ENCODE assay signal across 10 cellular contexts in genomic region chr12:75913502-75914110, GRCh38.
DNase-seq lines count a peak whose midpoint lies in the region; ATAC-seq and TF ChIP-seq lines count a peak whose summit lies in the region.
"Had no signal": no experiment of that assay in that cellular context is flagged by ENCODE, and none has a peak within 500 bp of the region (broad histone marks: within the 10 kb centered on the region; RNA-seq: fewer than 3 reads in every experiment).

No MANE protein-coding gene starts in this region.

- no peak overlapping the region for H3K4me3 ChIP-seq in psoas muscle

- DNase-seq in DMS79 (lab: John Stamatoyannopoulos, UW) (peak; percentile 37), NCI-H2227 (lab: John Stamatoyannopoulos, UW; ENCODE audit: unreplicated experiment) (peak; percentile 27), psoas muscle (no peak), DMS114 treated with DMSO at 0.1 percent for 48 hours (lab: John Stamatoyannopoulos, UW; ENCODE audit: unreplicated experiment) (no peak), T-cell (no peak), SK-N-DZ (ENCODE audit: low spot score) (no peak), superior temporal gyrus (ENCODE audit: extremely low spot score) (no peak)
- peak; percentile 72 for DNase-seq in activated naive CD8-positive, alpha-beta T cell treated with anti-CD3 and anti-CD28 coated beads for 36 hours
- DNase-seq: CD4-positive, alpha-beta memory T cell had no signal

- no peaks in the 10 kb centered on the region for H3K27me3 ChIP-seq in psoas muscle (ENCODE audit: insufficient read depth in 3 of 3, low read length in 2 of 3)

- intact Hi-C loops in psoas muscle (cut with DNase I): no loop called here

- CTCF ChIA-PET in T-cell (lab: Charles Lee): no interaction called here

- H3K9me3 ChIP-seq in psoas muscle: no peaks in the 10 kb centered on the region

- TF ChIP-seq CTCF in psoas muscle (IDR thresholded peaks at IDR 0.05): no peak

- 43 to 51% (median 51%) methylated on average over 4 of the region's 4 CpGs for WGBS in psoas muscle, 3 donors

- H3K27me3 Mint-ChIP-seq in activated naive CD8-positive, alpha-beta T cell treated with anti-CD3 and anti-CD28 coated beads for 36 hours: peaks cover 4% of the 10 kb centered on the region
- H3K27me3 Mint-ChIP-seq in T-cell: no peaks in the 10 kb centered on the region
- H3K27me3 Mint-ChIP-seq: CD4-positive, alpha-beta memory T cell had no signal

- ATAC-seq in psoas muscle (peak; percentile 71 to 96 (median 82)), T-cell (replicated peaks in 1 of 4) (no peak)
- ATAC-seq: naive thymus-derived CD4-positive, alpha-beta T cell had no signal

- peaks cover 4% of the 10 kb centered on the region for H3K36me3 Mint-ChIP-seq in activated naive CD8-positive, alpha-beta T cell treated with anti-CD3 and anti-CD28 coated beads for 36 hours
- no peaks in the 10 kb centered on the region for H3K36me3 Mint-ChIP-seq in T-cell
- H3K36me3 Mint-ChIP-seq: CD4-positive, alpha-beta memory T cell had no signal

- POLR2A ChIA-PET in T-cell (lab: Charles Lee): interaction anchor here in 1 of 2 donors (0.7 kb wide), 1 partner anchor 81 kb away, joined by 3 read pairs; no protein-coding TSS in a partner anchor

- no peaks in the 10 kb centered on the region for H3K36me3 ChIP-seq in psoas muscle (ENCODE audit: insufficient read depth in 1 of 2, low read depth in 1 of 2)

- peak overlapping the region; percentile 89 for H3K27ac Mint-ChIP-seq in activated naive CD8-positive, alpha-beta T cell treated with anti-CD3 and anti-CD28 coated beads for 36 hours
- H3K27ac Mint-ChIP-seq in T-cell: no peak overlapping the region
- H3K27ac Mint-ChIP-seq: naive thymus-derived CD4-positive, alpha-beta T cell had no signal

- H3K4me1 ChIP-seq in psoas muscle: peaks cover 21% of the 10 kb centered on the region

- H3K9me3 Mint-ChIP-seq in activated naive CD8-positive, alpha-beta T cell treated with anti-CD3 and anti-CD28 coated beads for 36 hours: no peaks in the 10 kb centered on the region
- no peaks in the 10 kb centered on the region for H3K9me3 Mint-ChIP-seq in T-cell
- H3K9me3 Mint-ChIP-seq: CD4-positive, alpha-beta memory T cell; naive thymus-derived CD4-positive, alpha-beta T cell had no signal

- H3K4me3 Mint-ChIP-seq in activated naive CD8-positive, alpha-beta T cell treated with anti-CD3 and anti-CD28 coated beads for 36 hours: peak overlapping the region; percentile 12
- H3K4me3 Mint-ChIP-seq in T-cell: no peak overlapping the region
- H3K4me3 Mint-ChIP-seq: CD4-positive, alpha-beta memory T cell; naive thymus-derived CD4-positive, alpha-beta T cell had no signal

- H3K27ac ChIP-seq in psoas muscle: no peak overlapping the region

- peaks cover 40% of the 10 kb centered on the region for H3K4me1 Mint-ChIP-seq in activated naive CD8-positive, alpha-beta T cell treated with anti-CD3 and anti-CD28 coated beads for 36 hours
- H3K4me1 Mint-ChIP-seq in T-cell: peaks cover 0 to 12% (median 1%) of the 10 kb centered on the region in 3 donors

Comparison
In these comparisons a context has a peak if more than half of its experiments do, and no peak if none do; other contexts are left out.
1. DNase-seq: peak in DMS79 (single experiment), NCI-H2227 (single experiment) and activated naive CD8-positive, alpha-beta T cell treated with anti-CD3 and anti-CD28 coated beads for 36 hours (single experiment); none in psoas muscle (0 of 2), DMS114 treated with DMSO at 0.1 percent for 48 hours (single experiment), T-cell (0 of 34), SK-N-DZ (single experiment) and superior temporal gyrus (single experiment).
2. ATAC-seq: peak in psoas muscle (4 of 4); none in T-cell (0 of 4).